In the genomic region with DNA sequence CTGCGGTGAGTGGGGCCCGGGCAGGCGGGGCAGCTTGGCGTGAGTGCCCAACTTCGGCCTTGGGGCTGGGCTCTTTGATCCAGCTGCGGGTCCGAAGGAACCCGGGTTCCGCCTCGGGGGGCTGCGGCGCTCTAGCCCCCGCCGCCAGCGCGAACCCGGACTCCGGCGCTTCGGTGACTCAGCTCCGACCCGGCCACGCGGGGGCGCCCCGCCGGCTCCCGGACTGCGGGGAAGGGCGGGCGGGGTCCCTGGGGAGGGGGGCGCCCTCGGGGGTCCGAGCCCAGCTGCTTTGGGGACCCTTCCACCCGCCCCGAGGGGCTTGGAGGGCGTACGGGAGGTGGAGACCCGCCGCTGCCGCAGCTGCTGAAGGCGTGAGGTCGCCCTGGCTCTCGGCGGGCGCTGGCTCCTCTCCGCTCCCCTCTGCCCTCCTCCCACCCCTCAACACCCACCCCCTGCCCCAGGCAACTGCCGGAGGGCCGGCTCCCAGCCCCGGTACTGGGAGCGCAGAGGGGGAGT, we compare ENCODE assay signal across 8 cellular contexts.
A peak's percentile ranks its signal among the peaks of the same experiment; 100 is the strongest.
DNase-seq lines count a peak whose midpoint lies in the region; ATAC-seq and TF ChIP-seq lines count a peak whose summit lies in the region.

No MANE protein-coding gene starts in this region.

- H3K36me3 Mint-ChIP-seq in dendritic cell treated with granulocyte-macrophage colony-stimulating factor and Interleukin-4, amounts not matched to agents 40 ng/mL and 50 ng/mL, for 4 days (ENCODE audit: low read depth): no peaks in the 10 kb centered on the region
- H3K36me3 Mint-ChIP-seq in memory B cell: no peaks in the 10 kb centered on the region

- peak overlapping the region; percentile 74 for H3K4me3 Mint-ChIP-seq in dendritic cell treated with granulocyte-macrophage colony-stimulating factor and Interleukin-4, amounts not matched to agents 40 ng/mL and 50 ng/mL, for 4 days
- peak overlapping the region; percentile 86 for H3K4me3 Mint-ChIP-seq in memory B cell

- peak; percentile 74 for TF ChIP-seq CTCF in GM13977 (IDR thresholded peaks at IDR 0.05; ENCODE audit: extremely low read depth, insufficient read depth, missing control alignments)

- in situ Hi-C loops in GM13977 (cut with MboI; ENCODE audit: low pct_unique_long_range_greater_than_20kb, low sequenced_read_pairs, unreplicated experiment): loop anchor here (25.0 kb wide), 2 partner anchors 194 to 319 kb away; partner anchors contain the start of genes CCL17 and PLLP

- peak overlapping the region; percentile 75 for H3K27ac Mint-ChIP-seq in dendritic cell treated with granulocyte-macrophage colony-stimulating factor and Interleukin-4, amounts not matched to agents 40 ng/mL and 50 ng/mL, for 4 days
- no peak overlapping the region for H3K27ac Mint-ChIP-seq in memory B cell

- peaks cover 56% of the 10 kb centered on the region for H3K4me1 Mint-ChIP-seq in dendritic cell treated with granulocyte-macrophage colony-stimulating factor and Interleukin-4, amounts not matched to agents 40 ng/mL and 50 ng/mL, for 4 days (ENCODE audit: low read depth)
- H3K4me1 Mint-ChIP-seq in memory B cell: peaks cover 6% of the 10 kb centered on the region

- intact Hi-C loops in dendritic cell treated with granulocyte-macrophage colony-stimulating factor and Interleukin-4, amounts not matched to agents 40 ng/mL and 50 ng/mL, for 4 days (cut with micrococcal nuclease): no loop called here

- DNase-seq in GM13977 (ENCODE audit: low spot score) (peak; percentile 84), memory B cell (ENCODE audit: low spot score in 2 of 2) (peak; percentile 50 to 72), NCI-H446 (lab: John Stamatoyannopoulos, UW) (no peak)
- peak; percentile 31 for DNase-seq in stimulated activated CD8-positive, alpha-beta memory T cell treated with anti-CD3 and anti-CD28 coated beads, Interleukin-4, amount 100 ng/mL, for 24 hours (ENCODE audit: low read depth)

- peak; percentile 35 for ATAC-seq in HG03565 (IDR thresholded peaks at IDR 0.05; ENCODE audit: unreplicated experiment)
- peak; percentile 47 to 61 for ATAC-seq in activated CD4-positive, CD25-positive, alpha-beta regulatory T cell treated with anti-CD3 and anti-CD28 coated beads, Interleukin-2, amount 50 U/mL, for 24 hours
- peak; percentile 71 for ATAC-seq in memory B cell (ENCODE audit: low read depth)
- no peak for ATAC-seq in GM21528 (IDR thresholded peaks at IDR 0.05; ENCODE audit: low FRiP score, unreplicated experiment)

- no peaks in the 10 kb centered on the region for H3K27me3 Mint-ChIP-seq in dendritic cell treated with granulocyte-macrophage colony-stimulating factor and Interleukin-4, amounts not matched to agents 40 ng/mL and 50 ng/mL, for 4 days
- peaks cover 5% of the 10 kb centered on the region for H3K27me3 Mint-ChIP-seq in memory B cell

- H3K9me3 Mint-ChIP-seq in dendritic cell treated with granulocyte-macrophage colony-stimulating factor and Interleukin-4, amounts not matched to agents 40 ng/mL and 50 ng/mL, for 4 days: no peaks in the 10 kb centered on the region
- no peaks in the 10 kb centered on the region for H3K9me3 Mint-ChIP-seq in memory B cell

Comparison
In these comparisons a context has a peak if more than half of its experiments do, and no peak if none do; other contexts are left out.
1. DNase-seq: peak in GM13977 (single experiment), memory B cell (2 of 2) and stimulated activated CD8-positive, alpha-beta memory T cell treated with anti-CD3 and anti-CD28 coated beads, Interleukin-4, amount 100 ng/mL, for 24 hours (single experiment); none in NCI-H446 (0 of 2).